21 cellular contexts compared by ENCODE assay signal in the genomic region with DNA sequence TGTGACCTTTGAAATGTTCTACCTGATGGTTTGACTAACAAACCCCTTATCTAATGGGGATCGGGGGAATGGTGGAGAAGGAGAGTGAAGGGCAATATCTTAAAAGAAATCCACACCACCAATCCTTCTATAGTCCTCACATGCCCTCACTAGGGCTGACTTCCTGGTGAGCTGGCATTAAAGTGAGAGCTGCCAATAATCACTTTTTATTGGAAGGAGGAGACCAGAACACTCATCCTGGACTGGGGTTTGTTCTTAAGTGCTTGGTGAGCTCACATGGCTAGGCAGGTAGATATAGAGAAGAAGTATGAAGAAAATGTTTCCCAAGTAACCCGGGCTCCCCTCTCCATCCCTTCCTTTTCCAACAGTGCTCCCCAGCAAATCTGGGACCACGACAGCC. TPM values are rescaled to one million over a fixed set of nuclear protein-coding genes. Genes with fewer than 3 reads are reported as not detected.
"Had no signal": no experiment of that assay in that cellular context is flagged by ENCODE, and none has a peak within 500 bp of the region (broad histone marks: within the 10 kb centered on the region; RNA-seq: fewer than 3 reads in every experiment).

No MANE protein-coding gene starts in this region.

- H3K9ac ChIP-seq: KMS-11, SK-N-SH had no signal

- DNase-seq: Kasumi-1, NCI-H1092 treated with DMSO at 0.1 percent for 48 hours, NCI-H1436, NCI-H187, NCI-H2029, NCI-H2081 treated with DMSO at 0.1 percent for 48 hours, NCI-H2171, NCI-H226, NCI-H446, NCI-H510A, NCI-H524 treated with DMSO at 0.1 percent for 48 hours, NCI-H69, NCI-H774, SHP77, SK-N-SH, SW 1271 had no signal

- H3K9me3 ChIP-seq: SK-N-SH had no signal

- ATAC-seq: K562, Panc1 had no signal

- H3K4me3 ChIP-seq: K562 had no signal

RNA-seq across cellular contexts. Expression of a gene that starts 49.8 kb away (rescaled TPM):
- total RNA-seq: K562, MCF 10A had no signal

RNA-seq across cellular contexts. Expression of a gene that starts 52.7 kb away (rescaled TPM):
- total RNA-seq: K562, MCF 10A, SK-MEL-5 had no signal
